12 cellular contexts compared by ENCODE assay signal in the genomic region with DNA sequence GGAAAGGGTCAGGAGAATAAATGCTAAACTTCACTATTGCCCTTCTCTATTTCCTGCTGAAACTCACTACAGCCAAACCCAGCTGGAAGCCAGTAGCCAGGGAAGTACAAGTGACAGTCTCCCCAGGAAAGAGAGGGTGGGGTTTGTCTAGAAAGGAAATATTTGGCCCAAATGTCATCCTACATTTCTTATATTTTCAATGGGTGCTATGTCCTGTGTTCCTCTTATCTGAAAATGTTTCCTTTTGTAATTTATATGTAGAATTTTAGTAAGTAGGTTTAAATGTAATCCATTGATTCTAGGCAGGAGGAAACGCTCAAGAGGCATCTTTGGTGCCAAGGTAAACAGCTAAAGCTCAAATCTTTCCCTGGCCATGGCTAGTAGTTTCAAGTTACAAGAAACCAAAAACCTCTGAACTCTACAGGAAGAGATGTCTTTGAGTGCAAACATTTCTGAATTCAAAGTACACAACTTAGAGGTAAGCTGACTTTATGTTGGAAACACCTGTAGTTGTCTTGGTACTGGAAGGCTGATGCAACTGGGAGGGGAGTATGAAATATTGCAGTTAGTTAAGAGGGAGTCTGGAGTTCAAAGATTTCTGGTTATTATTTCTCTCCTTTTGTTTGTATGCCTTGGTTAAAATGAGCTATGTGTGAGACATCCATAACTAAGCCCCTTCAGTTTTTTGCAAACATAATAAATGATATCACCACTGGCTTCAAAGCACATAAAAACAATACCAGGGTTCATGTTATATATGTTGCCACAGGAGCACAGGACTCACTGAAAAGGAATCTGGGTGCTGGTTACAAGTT.
DNase-seq lines count a peak whose midpoint lies in the region; ATAC-seq, FAIRE-seq and TF ChIP-seq lines count a peak whose summit lies in the region.
"Had no signal": no experiment of that assay in that cellular context is flagged by ENCODE, and none has a peak within 500 bp of the region (broad histone marks: within the 10 kb centered on the region; RNA-seq: fewer than 3 reads in every experiment).

No MANE protein-coding gene starts in this region.

- intact Hi-C loops in aorta (cut with DNase I) = no loop called here

- H3K27me3 ChIP-seq in aorta (ENCODE audit: control insufficient read depth in 1 of 2, insufficient read depth in 2 of 2, low read length in 1 of 2) = no peaks in the 10 kb centered on the region
- H3K27me3 ChIP-seq: SJSA1 had no signal

- ATAC-seq in aorta (ENCODE audit: low FRiP score) (no peak), GM18517 (IDR thresholded peaks at IDR 0.05; ENCODE audit: unreplicated experiment) (no peak)

- H3K4me3 ChIP-seq in foreskin fibroblast (ENCODE audit: low read depth in 1 of 2, low read length in 2 of 2) = no peak overlapping the region
- H3K4me3 ChIP-seq in aorta (ENCODE audit: low read length in 2 of 2) = no peak overlapping the region
- H3K4me3 ChIP-seq: SJSA1 had no signal

- TF ChIP-seq CTCF in foreskin fibroblast (IDR thresholded peaks at IDR 0.05; ENCODE audit: low read depth, low read length) = no peak

- 8 to 20% methylated on average over 1 of the region's 1 CpG for WGBS in aorta, 2 donors

- H3K27ac ChIP-seq in aorta (ENCODE audit: low read depth in 1 of 2, low read length in 2 of 2) = no peak overlapping the region
- H3K27ac ChIP-seq: SJSA1 had no signal

- FAIRE-seq in urothelium cell line (lab: Jason Lieb, UNC) = no peak
- FAIRE-seq: A204.1 had no signal

- peaks cover 0 to 2% of the 10 kb centered on the region in 2 donors for H3K4me1 ChIP-seq in aorta (ENCODE audit: control insufficient read depth in 1 of 2, insufficient read depth in 2 of 2, low read length in 2 of 2)
- H3K4me1 ChIP-seq: SJSA1 had no signal

- peak; percentile 11 for DNase-seq in DMS 273 (lab: John Stamatoyannopoulos, UW; ENCODE audit: unreplicated experiment)
- no peak for DNase-seq in DMS 273 treated with DMSO at 0.1 percent for 48 hours (lab: John Stamatoyannopoulos, UW)
- peak; percentile 31 for DNase-seq in RKO (ENCODE audit: low spot score)
- peak; percentile 16 to 76 for DNase-seq in foreskin fibroblast
- DNase-seq in urothelium cell line (ENCODE audit: low spot score) = peak; percentile 16
- DNase-seq in middle frontal gyrus (ENCODE audit: extremely low spot score, low spot score) = no peak
- DNase-seq in aorta = no peak
- DNase-seq: activated T-cell treated with anti-CD3 and anti-CD28 coated beads for 4 hours, midbrain had no signal

- no peaks in the 10 kb centered on the region for H3K36me3 ChIP-seq in aorta (ENCODE audit: control insufficient read depth in 1 of 2, insufficient read depth in 2 of 2, low read length in 1 of 2)
- H3K36me3 ChIP-seq: SJSA1 had no signal

- no peaks in the 10 kb centered on the region for H3K9me3 ChIP-seq in aorta (ENCODE audit: control insufficient read depth, low read length)
- H3K9me3 ChIP-seq: SJSA1 had no signal

Comparison
In these comparisons a context has a peak if more than half of its experiments do, and no peak if none do; other contexts are left out.
1. DNase-seq: peak in DMS 273 (single experiment), RKO (single experiment), foreskin fibroblast (2 of 2) and urothelium cell line (single experiment); none in DMS 273 treated with DMSO at 0.1 percent for 48 hours (single experiment), middle frontal gyrus (single experiment) and aorta (0 of 2).